ENCODE assay signal across 1 cellular context in the genomic region with DNA sequence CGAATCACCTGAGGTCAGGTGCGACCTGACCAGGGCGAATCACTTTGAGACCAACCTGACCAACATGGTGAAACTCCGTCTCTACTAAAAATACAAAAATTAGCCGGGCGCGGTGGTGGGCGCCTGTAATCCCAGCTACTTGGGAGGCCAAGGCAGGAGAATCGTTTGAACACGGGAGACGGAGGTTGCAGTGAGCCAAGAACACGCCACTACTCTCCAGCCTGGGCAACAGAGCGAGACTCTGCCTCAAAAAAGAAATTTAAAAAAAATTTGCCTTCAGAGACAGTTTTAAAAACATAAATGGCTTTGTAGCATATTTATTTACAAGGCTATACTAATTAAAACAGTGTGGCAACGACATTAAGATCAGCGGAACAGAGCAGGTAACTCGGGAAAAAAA.
TF ChIP-seq lines count a peak whose summit lies in the region.

No MANE protein-coding gene starts in this region.

TF ChIP-seq in GM12878, 131 proteins besides CTCF, POLR2A, EP300 and RAD21:
- TF ChIP-seq, protein P1, sequence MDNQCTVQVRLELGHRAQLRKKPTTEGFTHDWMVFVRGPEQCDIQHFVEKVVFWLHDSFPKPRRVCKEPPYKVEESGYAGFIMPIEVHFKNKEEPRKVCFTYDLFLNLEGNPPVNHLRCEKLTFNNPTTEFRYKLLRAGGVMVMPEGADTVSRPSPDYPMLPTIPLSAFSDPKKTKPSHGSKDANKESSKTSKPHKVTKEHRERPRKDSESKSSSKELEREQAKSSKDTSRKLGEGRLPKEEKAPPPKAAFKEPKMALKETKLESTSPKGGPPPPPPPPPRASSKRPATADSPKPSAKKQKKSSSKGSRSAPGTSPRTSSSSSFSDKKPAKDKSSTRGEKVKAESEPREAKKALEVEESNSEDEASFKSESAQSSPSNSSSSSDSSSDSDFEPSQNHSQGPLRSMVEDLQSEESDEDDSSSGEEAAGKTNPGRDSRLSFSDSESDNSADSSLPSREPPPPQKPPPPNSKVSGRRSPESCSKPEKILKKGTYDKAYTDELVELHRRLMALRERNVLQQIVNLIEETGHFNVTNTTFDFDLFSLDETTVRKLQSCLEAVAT (IDR thresholded peaks at IDR 0.05), result peak; percentile 90
TF ChIP-seq in GM12878: peak in this region for 1; not testable (repeated sequence) for 130.
